ENCODE assay signal across 2 cellular contexts in genomic region chr17:17680477-17681186, GRCh38.
TF ChIP-seq lines count a peak whose summit lies in the region.

No MANE protein-coding gene starts in this region.

TF ChIP-seq in SK-N-SH, 30 proteins besides CTCF, POLR2A, EP300 and RAD21 (continued from another document):
- TF ChIP-seq CHD2 (IDR thresholded peaks at IDR 0.05; ENCODE audit: low read length, partially characterized antibody) = no peak
- TF ChIP-seq TCF12 (IDR thresholded peaks at IDR 0.05) = no peak
- TF ChIP-seq FOXM1 (IDR thresholded peaks at IDR 0.05; ENCODE audit: low read depth) = no peak
- TF ChIP-seq TAF1 (IDR thresholded peaks at IDR 0.05; ENCODE audit: borderline replicate concordance, low read depth, low read length) = no peak
- no peak for TF ChIP-seq GABPA (IDR thresholded peaks at IDR 0.05; ENCODE audit: low read depth)
- no peak for TF ChIP-seq NRF1 (IDR thresholded peaks at IDR 0.05; ENCODE audit: low read depth, low read length)
- TF ChIP-seq RFX5 (IDR thresholded peaks at IDR 0.05; ENCODE audit: low read length) = no peak
- TF ChIP-seq, protein P1, sequence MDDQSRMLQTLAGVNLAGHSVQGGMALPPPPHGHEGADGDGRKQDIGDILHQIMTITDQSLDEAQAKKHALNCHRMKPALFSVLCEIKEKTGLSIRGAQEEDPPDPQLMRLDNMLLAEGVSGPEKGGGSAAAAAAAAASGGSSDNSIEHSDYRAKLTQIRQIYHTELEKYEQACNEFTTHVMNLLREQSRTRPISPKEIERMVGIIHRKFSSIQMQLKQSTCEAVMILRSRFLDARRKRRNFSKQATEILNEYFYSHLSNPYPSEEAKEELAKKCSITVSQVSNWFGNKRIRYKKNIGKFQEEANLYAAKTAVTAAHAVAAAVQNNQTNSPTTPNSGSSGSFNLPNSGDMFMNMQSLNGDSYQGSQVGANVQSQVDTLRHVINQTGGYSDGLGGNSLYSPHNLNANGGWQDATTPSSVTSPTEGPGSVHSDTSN (IDR thresholded peaks at IDR 0.05) = no peak
- no peak for TF ChIP-seq GATA2 (CRISPR knock-in tag; IDR thresholded peaks at IDR 0.05)
- no peak for TF ChIP-seq JUND (IDR thresholded peaks at IDR 0.05)
- TF ChIP-seq YY1 (IDR thresholded peaks at IDR 0.05; ENCODE audit: low read depth) = no peak
- TF ChIP-seq IRF3 (IDR thresholded peaks at IDR 0.05; ENCODE audit: low read depth, low read length) = no peak
- no peak for TF ChIP-seq SMC3 (IDR thresholded peaks at IDR 0.05; ENCODE audit: low read depth, low read length)

TF ChIP-seq in SK-N-SH treated with all-trans-retinoic acid at 6 μM for 48 hours, 23 proteins besides CTCF, POLR2A, EP300 and RAD21 (continued from another document):
- no peak for TF ChIP-seq CREB5 (CRISPR knock-in tag; IDR thresholded peaks at IDR 0.05; ENCODE audit: low read depth)
